In the genomic region with DNA sequence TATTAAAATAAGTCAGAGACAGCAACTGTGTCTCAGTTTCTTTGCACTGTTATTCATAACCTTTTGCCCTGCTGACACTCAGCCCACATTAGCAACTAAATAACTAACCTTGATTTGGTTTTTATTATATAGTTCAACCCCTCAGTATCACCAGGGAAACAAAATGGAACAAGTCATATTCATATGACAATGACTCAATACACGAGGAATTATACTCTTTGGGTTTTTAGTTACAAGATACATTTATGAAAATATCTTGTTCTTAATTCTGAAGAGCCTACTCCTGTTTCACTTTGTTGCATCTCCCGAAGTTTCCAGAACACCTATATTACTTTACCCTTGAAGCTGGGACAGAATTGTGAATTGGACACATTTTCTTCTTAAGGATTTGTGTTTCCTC, we compare ENCODE assay signal across 1 cellular context.
TF ChIP-seq lines count a peak whose summit lies in the region.

No MANE protein-coding gene starts in this region.

TF ChIP-seq in IMR-90, 13 proteins besides CTCF, POLR2A, EP300 and RAD21 (continued from another document):
- TF ChIP-seq MAZ (IDR thresholded peaks at IDR 0.05; ENCODE audit: borderline replicate concordance, low read depth, low read length), result no peak
- no peak for TF ChIP-seq BHLHE40 (IDR thresholded peaks at IDR 0.05; ENCODE audit: low read depth, low read length)
- no peak for TF ChIP-seq CHD1 (IDR thresholded peaks at IDR 0.05; ENCODE audit: low read depth, low read length)
- no peak for TF ChIP-seq MAFK (IDR thresholded peaks at IDR 0.05; ENCODE audit: low read depth, low read length)
- TF ChIP-seq, protein P1, sequence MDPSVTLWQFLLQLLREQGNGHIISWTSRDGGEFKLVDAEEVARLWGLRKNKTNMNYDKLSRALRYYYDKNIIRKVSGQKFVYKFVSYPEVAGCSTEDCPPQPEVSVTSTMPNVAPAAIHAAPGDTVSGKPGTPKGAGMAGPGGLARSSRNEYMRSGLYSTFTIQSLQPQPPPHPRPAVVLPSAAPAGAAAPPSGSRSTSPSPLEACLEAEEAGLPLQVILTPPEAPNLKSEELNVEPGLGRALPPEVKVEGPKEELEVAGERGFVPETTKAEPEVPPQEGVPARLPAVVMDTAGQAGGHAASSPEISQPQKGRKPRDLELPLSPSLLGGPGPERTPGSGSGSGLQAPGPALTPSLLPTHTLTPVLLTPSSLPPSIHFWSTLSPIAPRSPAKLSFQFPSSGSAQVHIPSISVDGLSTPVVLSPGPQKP (IDR thresholded peaks at IDR 0.05; ENCODE audit: borderline replicate concordance, low read depth, low read length), result no peak
- TF ChIP-seq FOS (IDR thresholded peaks at IDR 0.05; ENCODE audit: low read depth, low read length), result no peak
- TF ChIP-seq MXI1 (IDR thresholded peaks at IDR 0.05; ENCODE audit: borderline replicate concordance, low read depth, low read length), result no peak
- TF ChIP-seq NFE2L2 (IDR thresholded peaks at IDR 0.05; ENCODE audit: low read depth, low read length), result no peak
